Comparison of ENCODE assay signal across 8 cellular contexts in genomic region chr19:43504426-43505185, GRCh38. TPM values are rescaled to one million over a fixed set of nuclear protein-coding genes. Genes with fewer than 3 reads are reported as not detected.
DNase-seq lines count a peak whose midpoint lies in the region; ATAC-seq and TF ChIP-seq lines count a peak whose summit lies in the region.

TSS of gene PHLDB3 (minus strand) at chr19:43504746. CDS start at chr19:43504118, 628 bp downstream.

- DNase-seq in NCI-H2171 treated with DMSO at 0.1 percent for 48 hours (lab: John Stamatoyannopoulos, UW) (peak; percentile 54), NCI-H2171 (lab: John Stamatoyannopoulos, UW) (no peak), RPMI7951 (ENCODE audit: low read depth) (no peak), astrocyte of the spinal cord (ENCODE audit: low read depth, low spot score) (no peak), immature natural killer cell (no peak), H4 (ENCODE audit: low spot score) (no peak)
- DNase-seq in stimulated activated CD4-positive, alpha-beta T cell treated with anti-CD3 and anti-CD28 coated beads, Interleukin-12 subunit alpha, Interleukin-12 subunit beta, amount 100 ng/mL, for 4 hours = peak; percentile 45

- H3K4me3 Mint-ChIP-seq in immature natural killer cell = peak within 1 kb of the TSS; percentile 86 to 98 (median 93)

- peak within 1 kb of the TSS; percentile 78 for H3K4me3 ChIP-seq in astrocyte of the spinal cord (ENCODE audit: low read depth, low read length)

- TF ChIP-seq CTCF in astrocyte of the spinal cord (IDR thresholded peaks at IDR 0.05; ENCODE audit: low read depth, low read length) = no peak

- peaks cover 23 to 26% of the 10 kb centered on the region in 2 donors for H3K4me1 Mint-ChIP-seq in immature natural killer cell

- H3K36me3 Mint-ChIP-seq in immature natural killer cell = peaks cover 7 to 10% (median 9%) of the 10 kb centered on the region in 3 donors

- in situ Hi-C loops in astrocyte of the spinal cord (cut with HindIII; ENCODE audit: low sequenced_read_pairs) = no loop called here

- peaks cover 0 to 8% (median 3%) of the 10 kb centered on the region in 3 donors for H3K27me3 Mint-ChIP-seq in immature natural killer cell (ENCODE audit: low read depth in 3 of 3)

- ATAC-seq in HG03064 (IDR thresholded peaks at IDR 0.05; ENCODE audit: low read depth, unreplicated experiment) = peak; percentile 17

- no peaks in the 10 kb centered on the region for H3K9me3 Mint-ChIP-seq in immature natural killer cell

- peak within 1 kb of the TSS; percentile 81 to 95 (median 92) for H3K27ac Mint-ChIP-seq in immature natural killer cell

RNA-seq across cellular contexts. Expression of gene PHLDB3, which starts in this region (rescaled TPM):
- total RNA-seq in RPMI7951 (2014; rRNA removed; shearing (Covaris generic)) = 12.1 and 12.8 TPM in 2 replicates
- polyA plus RNA-seq in immature natural killer cell = 1 to 10 TPM in 2 of 3 donors, under 1 TPM in 1; 0.51 to 3.2 (median 1.3) TPM
- 1.3 and 2.1 TPM in 2 replicates for total RNA-seq in H4 (2014; rRNA removed; shearing (Covaris generic))

Comparison
In these comparisons a context has a peak if more than half of its experiments do, and no peak if none do; other contexts are left out.
1. DNase-seq: peak in NCI-H2171 treated with DMSO at 0.1 percent for 48 hours (single experiment) and stimulated activated CD4-positive, alpha-beta T cell treated with anti-CD3 and anti-CD28 coated beads, Interleukin-12 subunit alpha, Interleukin-12 subunit beta, amount 100 ng/mL, for 4 hours (single experiment); none in NCI-H2171 (single experiment), RPMI7951 (single experiment), astrocyte of the spinal cord (single experiment), immature natural killer cell (0 of 3) and H4 (single experiment).